In genomic region chr22:23282089-23282501, GRCh38 we compare ENCODE assay signal across 8 cellular contexts.
DNase-seq lines count a peak whose midpoint lies in the region; ATAC-seq and TF ChIP-seq lines count a peak whose summit lies in the region.

No MANE protein-coding gene starts in this region.

- H3K9me3 ChIP-seq in Loucy (ENCODE audit: insufficient read depth, low read depth, low read length) (no peaks in the 10 kb centered on the region), smooth muscle cell (replicated peaks; ENCODE audit: low read depth) (no peaks in the 10 kb centered on the region)

- peak overlapping the region; percentile 32 for H3K27ac Mint-ChIP-seq in central memory CD8-positive, alpha-beta T cell (ENCODE audit: low read depth)
- H3K27ac Mint-ChIP-seq in T-cell: no peak overlapping the region

- no peak overlapping the region for H2AFZ ChIP-seq in Loucy (ENCODE audit: low read length)
- no peak overlapping the region for H2AFZ ChIP-seq in smooth muscle cell (ENCODE audit: low read depth)

- H4K20me1 ChIP-seq in Loucy (ENCODE audit: insufficient read depth, low read length, poor library complexity, severe bottlenecking): peaks cover 41% of the 10 kb centered on the region
- peaks cover 27% of the 10 kb centered on the region for H4K20me1 ChIP-seq in smooth muscle cell (ENCODE audit: low read depth)

- H3K9me2 ChIP-seq in Loucy (replicated peaks; ENCODE audit: low read depth, low read length): no peaks in the 10 kb centered on the region

- no peak for ATAC-seq in central memory CD8-positive, alpha-beta T cell (replicated peaks; ENCODE audit: extremely low read depth, poor library complexity, severe bottlenecking)
- ATAC-seq in T-cell (replicated peaks in 1 of 4): no peak

- no peaks in the 10 kb centered on the region for H3K27me3 ChIP-seq in Loucy (ENCODE audit: insufficient read depth, low read length, poor library complexity, severe bottlenecking)
- no peaks in the 10 kb centered on the region for H3K27me3 ChIP-seq in smooth muscle cell (ENCODE audit: low read depth)

- WGBS in smooth muscle cell (ENCODE audit: low lambda C conversion rate): 70% methylated on average over 16 of the region's 16 CpGs

- peaks cover 21% of the 10 kb centered on the region for H3K36me3 Mint-ChIP-seq in central memory CD8-positive, alpha-beta T cell (ENCODE audit: insufficient read depth)
- H3K36me3 Mint-ChIP-seq in T-cell: peaks cover 21% of the 10 kb centered on the region

- no peaks in the 10 kb centered on the region for H3K9me3 Mint-ChIP-seq in central memory CD8-positive, alpha-beta T cell
- H3K9me3 Mint-ChIP-seq in T-cell: no peaks in the 10 kb centered on the region

- H3K4me1 Mint-ChIP-seq in central memory CD8-positive, alpha-beta T cell: peaks cover 40% of the 10 kb centered on the region
- H3K4me1 Mint-ChIP-seq in T-cell: peaks cover 0 to 39% (median 24%) of the 10 kb centered on the region in 3 donors

- peaks cover 9% of the 10 kb centered on the region for H3K4me1 ChIP-seq in Loucy (ENCODE audit: insufficient read depth, low read length, poor library complexity, severe bottlenecking)
- no peaks in the 10 kb centered on the region for H3K4me1 ChIP-seq in smooth muscle cell (ENCODE audit: low read depth)

- CTCF ChIA-PET in T-cell (lab: Charles Lee): interaction anchor here (0.5 to 1.5 kb wide), 18 partner anchors 13 to 324 kb away, joined by 3 to 43 read pairs (median 4); partner anchors contain the start of gene RSPH14 (in 1 of the 2)

- DNase-seq in AG08396 (ENCODE audit: low spot score) (peak; percentile 74), mucosa of gallbladder (ENCODE audit: low spot score) (peak; percentile 85), smooth muscle cell (lab: John Stamatoyannopoulos, UW; ENCODE audit: unreplicated experiment) (no peak), NK-92 (lab: John Stamatoyannopoulos, UW; ENCODE audit: unreplicated experiment) (no peak), KG1 (lab: John Stamatoyannopoulos, UW) (no peak), T-cell (no peak)
- DNase-seq in central memory CD8-positive, alpha-beta T cell (ENCODE audit: low spot score in 2 of 2): no peak

- H3K9ac ChIP-seq in Loucy (ENCODE audit: low read depth, low read length, poor library complexity, severe bottlenecking): no peak overlapping the region
- no peak overlapping the region for H3K9ac ChIP-seq in smooth muscle cell (ENCODE audit: low read depth)

- no peak overlapping the region for H3K4me3 ChIP-seq in Loucy (ENCODE audit: low read length, poor library complexity, severe bottlenecking)
- no peak overlapping the region for H3K4me3 ChIP-seq in smooth muscle cell

- peaks cover 94% of the 10 kb centered on the region; the same call in 1 of the 2 replicates for H3K36me3 ChIP-seq in Loucy (ENCODE audit: insufficient read depth, low read length)
- H3K36me3 ChIP-seq in smooth muscle cell (ENCODE audit: low read depth): no peaks in the 10 kb centered on the region

- H3K27me3 Mint-ChIP-seq in central memory CD8-positive, alpha-beta T cell: no peaks in the 10 kb centered on the region
- no peaks in the 10 kb centered on the region for H3K27me3 Mint-ChIP-seq in T-cell

- POLR2A ChIA-PET in T-cell (lab: Charles Lee): no interaction called here

- no peak overlapping the region for H3K4me2 ChIP-seq in Loucy (ENCODE audit: low read depth, low read length, poor library complexity, severe bottlenecking)
- no peak overlapping the region for H3K4me2 ChIP-seq in smooth muscle cell

- TF ChIP-seq CTCF in Loucy (conservative IDR thresholded peaks at IDR 0.05; ENCODE audit: low read length) (peak; percentile 14; the same call in 1 of the 2 replicates), smooth muscle cell (IDR thresholded peaks at IDR 0.05; ENCODE audit: borderline replicate concordance, insufficient read depth, poor library complexity, severe bottlenecking) (no peak)

- no peak overlapping the region for H3K27ac ChIP-seq in smooth muscle cell (ENCODE audit: low read depth)

- H3K79me2 ChIP-seq in Loucy (ENCODE audit: insufficient read depth, low read length) (peaks cover 25% of the 10 kb centered on the region; the same call in 1 of the 2 replicates), smooth muscle cell (ENCODE audit: low read depth) (no peaks in the 10 kb centered on the region)

- no peak overlapping the region for H3K4me3 Mint-ChIP-seq in central memory CD8-positive, alpha-beta T cell
- no peak overlapping the region for H3K4me3 Mint-ChIP-seq in T-cell

- H3F3A ChIP-seq in Loucy (ENCODE audit: low read depth) (no peaks in the 10 kb centered on the region), smooth muscle cell (ENCODE audit: low read depth) (no peaks in the 10 kb centered on the region)

Comparison
In these comparisons a context has a peak if more than half of its experiments do, and no peak if none do; other contexts are left out.
1. DNase-seq: peak in AG08396 (single experiment) and mucosa of gallbladder (single experiment); none in central memory CD8-positive, alpha-beta T cell (0 of 2), smooth muscle cell (single experiment), NK-92 (single experiment), KG1 (single experiment) and T-cell (0 of 34).